17 cellular contexts compared by ENCODE assay signal in genomic region chr2:4963106-4963505, GRCh38.
"Had no signal": no experiment of that assay in that cellular context is flagged by ENCODE, and none has a peak within 500 bp of the region (broad histone marks: within the 10 kb centered on the region; RNA-seq: fewer than 3 reads in every experiment).

No MANE protein-coding gene starts in this region.

- H3K36me3 Mint-ChIP-seq: memory B cell, type B pancreatic cell had no signal

- H3K27ac Mint-ChIP-seq: dendritic cell treated with granulocyte-macrophage colony-stimulating factor and Interleukin-4, amounts not matched to agents 40 ng/mL and 50 ng/mL, for 4 days; effector memory CD8-positive, alpha-beta T cell; memory B cell; type B pancreatic cell had no signal

- ATAC-seq: effector memory CD8-positive, alpha-beta T cell; gastroesophageal sphincter; left cardiac atrium; lower lobe of right lung had no signal

- H3K4me1 Mint-ChIP-seq: memory B cell had no signal

- FAIRE-seq: colon, small intestine had no signal

- H3K4me3 Mint-ChIP-seq: dendritic cell treated with granulocyte-macrophage colony-stimulating factor and Interleukin-4, amounts not matched to agents 40 ng/mL and 50 ng/mL, for 4 days; effector memory CD8-positive, alpha-beta T cell; memory B cell; type B pancreatic cell had no signal

- DNase-seq: effector memory CD8-positive, alpha-beta T cell; esophagus squamous epithelium; foreskin fibroblast; kidney; left cardiac atrium; left ventricle myocardium inferior; lower lobe of right lung; midbrain; posterior cingulate gyrus; small intestine; stimulated activated CD4-positive, alpha-beta T cell treated with anti-CD3 and anti-CD28 coated beads, Interleukin-12 subunit alpha, Interleukin-12 subunit beta, amount 100 ng/mL, for 4 hours; stimulated activated naive CD4-positive, alpha-beta T cell treated with Interleukin-2 at 50 U/mL for 16 hours had no signal

- H3K9me3 Mint-ChIP-seq: dendritic cell treated with granulocyte-macrophage colony-stimulating factor and Interleukin-4, amounts not matched to agents 40 ng/mL and 50 ng/mL, for 4 days; type B pancreatic cell had no signal

- H3K27me3 Mint-ChIP-seq: dendritic cell treated with granulocyte-macrophage colony-stimulating factor and Interleukin-4, amounts not matched to agents 40 ng/mL and 50 ng/mL, for 4 days; effector memory CD8-positive, alpha-beta T cell; memory B cell; type B pancreatic cell had no signal
